In genomic region chr12:26121323-26121740, GRCh38 we compare ENCODE assay signal across 8 cellular contexts. TPM values are rescaled to one million over a fixed set of nuclear protein-coding genes. Genes with fewer than 3 reads are reported as not detected.
DNase-seq lines count a peak whose midpoint lies in the region; ATAC-seq and TF ChIP-seq lines count a peak whose summit lies in the region.

No MANE protein-coding gene starts in this region.

- ATAC-seq in central memory CD8-positive, alpha-beta T cell (replicated peaks; ENCODE audit: extremely low read depth, poor library complexity, severe bottlenecking): no peak
- no peak for ATAC-seq in naive thymus-derived CD8-positive, alpha-beta T cell
- no peak for ATAC-seq in HG03442 (IDR thresholded peaks at IDR 0.05; ENCODE audit: unreplicated experiment)
- no peak for ATAC-seq in HG02884 (IDR thresholded peaks at IDR 0.05; ENCODE audit: unreplicated experiment)
- ATAC-seq in HG03342 (IDR thresholded peaks at IDR 0.05; ENCODE audit: unreplicated experiment): no peak
- no peak for ATAC-seq in HG03108 (IDR thresholded peaks at IDR 0.05; ENCODE audit: unreplicated experiment)

- H3K9me3 Mint-ChIP-seq in central memory CD8-positive, alpha-beta T cell: no peaks in the 10 kb centered on the region
- H3K9me3 Mint-ChIP-seq in naive thymus-derived CD8-positive, alpha-beta T cell: no peaks in the 10 kb centered on the region

- peak overlapping the region; percentile 76 for H3K4me3 Mint-ChIP-seq in central memory CD8-positive, alpha-beta T cell
- H3K4me3 Mint-ChIP-seq in naive thymus-derived CD8-positive, alpha-beta T cell: peak overlapping the region; percentile 46 to 83 (median 73)

- H3K27ac Mint-ChIP-seq in central memory CD8-positive, alpha-beta T cell (ENCODE audit: low read depth): no peak overlapping the region
- H3K27ac Mint-ChIP-seq in naive thymus-derived CD8-positive, alpha-beta T cell: peak overlapping the region in 2 of 10 donors; percentile 10 to 53

- H3K4me3 ChIP-seq in AG10803 (ENCODE audit: low read length) (peak overlapping the region; percentile 79; the same call in 1 of the 2 replicates), HUES64 (ENCODE audit: low read length) (peak overlapping the region; percentile 58)

- WGBS in HUES64: 10% methylated on average over 8 of the region's 8 CpGs

- POLR2A ChIA-PET in naive thymus-derived CD8-positive, alpha-beta T cell (lab: Charles Lee): interaction anchor here (0.6 kb wide), 1 partner anchor 13 kb away, joined by 3 read pairs; no protein-coding TSS in a partner anchor

- no peak for TF ChIP-seq CTCF in AG10803 (conservative IDR thresholded peaks at IDR 0.05; ENCODE audit: low read length)

- peaks cover 1% of the 10 kb centered on the region for H3K36me3 Mint-ChIP-seq in central memory CD8-positive, alpha-beta T cell (ENCODE audit: insufficient read depth)
- H3K36me3 Mint-ChIP-seq in naive thymus-derived CD8-positive, alpha-beta T cell: no peaks in the 10 kb centered on the region

- no peak for DNase-seq in AG10803 (ENCODE audit: low read depth)
- no peak for DNase-seq in central memory CD8-positive, alpha-beta T cell (ENCODE audit: low spot score in 2 of 2)
- no peak for DNase-seq in naive thymus-derived CD8-positive, alpha-beta T cell

- H3K9me3 ChIP-seq in HUES64 (ENCODE audit: insufficient read depth, low read depth, low read length): no peaks in the 10 kb centered on the region

- H3K4me1 ChIP-seq in HUES64 (ENCODE audit: insufficient read depth, low read length): peaks cover 44% of the 10 kb centered on the region

- no peak overlapping the region for H3K27ac ChIP-seq in HUES64 (ENCODE audit: low read depth, low read length)

- H3K27me3 ChIP-seq in HUES64 (ENCODE audit: insufficient read depth, low read length): peaks cover 89% of the 10 kb centered on the region

- H3K4me1 Mint-ChIP-seq in central memory CD8-positive, alpha-beta T cell: peaks cover 32% of the 10 kb centered on the region
- peaks cover 22 to 45% (median 35%) of the 10 kb centered on the region in 4 donors for H3K4me1 Mint-ChIP-seq in naive thymus-derived CD8-positive, alpha-beta T cell

- H3K36me3 ChIP-seq in HUES64 (ENCODE audit: insufficient read depth, low read length): no peaks in the 10 kb centered on the region

- H3K27me3 Mint-ChIP-seq in central memory CD8-positive, alpha-beta T cell: peaks cover 95% of the 10 kb centered on the region
- H3K27me3 Mint-ChIP-seq in naive thymus-derived CD8-positive, alpha-beta T cell: peaks cover 46 to 85% (median 62%) of the 10 kb centered on the region in 5 donors

- no peak overlapping the region for H3K9ac ChIP-seq in HUES64 (ENCODE audit: low read depth, low read length)

RNA-seq across cellular contexts. Expression of gene BHLHE41, which starts 3.5 kb away (rescaled TPM):
- 0.55 TPM for polyA plus RNA-seq in HUES64 (2013, experiment 1 of 2)
- 1.2 TPM for polyA plus RNA-seq in HUES64 (2013, experiment 2 of 2)
- total RNA-seq in naive thymus-derived CD8-positive, alpha-beta T cell: under 1 TPM; 0.08 to 0.44 TPM
- polyA plus RNA-seq in naive thymus-derived CD8-positive, alpha-beta T cell: under 1 TPM in 1 of 3 donors, not detected in 2; 0.41 TPM
